10 cellular contexts compared by ENCODE assay signal in genomic region chr17:65191805-65192740, GRCh38. TPM values are rescaled to one million over a fixed set of nuclear protein-coding genes. Genes with fewer than 3 reads are reported as not detected.
DNase-seq lines count a peak whose midpoint lies in the region; ATAC-seq and TF ChIP-seq lines count a peak whose summit lies in the region.
"Had no signal": no experiment of that assay in that cellular context is flagged by ENCODE, and none has a peak within 500 bp of the region (broad histone marks: within the 10 kb centered on the region; RNA-seq: fewer than 3 reads in every experiment).

No MANE protein-coding gene starts in this region.

- ATAC-seq in HG03039 (IDR thresholded peaks at IDR 0.05; ENCODE audit: unreplicated experiment) (no peak), HG03354 (IDR thresholded peaks at IDR 0.05; ENCODE audit: poor library complexity, severe bottlenecking, unreplicated experiment) (no peak)

- TF ChIP-seq CTCF in fibroblast of villous mesenchyme (IDR thresholded peaks at IDR 0.05; ENCODE audit: insufficient read depth, low read depth, low read length), result no peak

- H3K4me3 ChIP-seq in fibroblast of villous mesenchyme (ENCODE audit: low read depth, low read length), result no peak overlapping the region

- DNase-seq in stimulated activated naive CD4-positive, alpha-beta T cell treated with Interleukin-2 at 50 U/mL for 16 hours (lab: John Stamatoyannopoulos, UW), result peak; percentile 4
- DNase-seq in stimulated activated naive CD4-positive, alpha-beta T cell (lab: John Stamatoyannopoulos, UW), result no peak
- DNase-seq in SW 1271 (lab: John Stamatoyannopoulos, UW) (peak; percentile 31 to 62), fibroblast of villous mesenchyme (ENCODE audit: low read depth) (peak; percentile 73), COLO829 (ENCODE audit: low spot score) (no peak), mesenteric fat pad (ENCODE audit: low spot score) (no peak)
- DNase-seq: activated CD4-positive, alpha-beta T cell treated with anti-CD3 and anti-CD28 coated beads for 1 hour; effector CD8-positive, alpha-beta T cell had no signal

RNA-seq across cellular contexts. Expression of gene RGS9, which starts 54.9 kb away (rescaled TPM):
- total RNA-seq in fibroblast of villous mesenchyme, result 2.2 and 2.6 TPM in 2 replicates
- 3.2 TPM for total RNA-seq in mesenteric fat pad

Comparison
In these comparisons a context has a peak if more than half of its experiments do, and no peak if none do; other contexts are left out.
1. DNase-seq: peak in stimulated activated naive CD4-positive, alpha-beta T cell treated with Interleukin-2 at 50 U/mL for 16 hours (single experiment), SW 1271 (2 of 2) and fibroblast of villous mesenchyme (single experiment); none in stimulated activated naive CD4-positive, alpha-beta T cell (0 of 6), COLO829 (single experiment) and mesenteric fat pad (single experiment).